ENCODE assay signal across 9 cellular contexts in genomic region chr7:43362652-43363428, GRCh38.
DNase-seq lines count a peak whose midpoint lies in the region; TF ChIP-seq lines count a peak whose summit lies in the region.
"Had no signal": no experiment of that assay in that cellular context is flagged by ENCODE, and none has a peak within 500 bp of the region (broad histone marks: within the 10 kb centered on the region; RNA-seq: fewer than 3 reads in every experiment).

No MANE protein-coding gene starts in this region.

- DNase-seq in DMS79 treated with DMSO at 0.1 percent for 48 hours (lab: John Stamatoyannopoulos, UW) (peak; percentile 17), DMS79 (lab: John Stamatoyannopoulos, UW) (no peak), NCI-H2227 (lab: John Stamatoyannopoulos, UW; ENCODE audit: unreplicated experiment) (peak; percentile 63), dermis microvascular lymphatic vessel endothelial cell (ENCODE audit: low read depth in 2 of 2) (peak; percentile 11 to 31), renal cortical epithelial cell (ENCODE audit: low read depth) (peak; percentile 72), occipital lobe (lab: John Stamatoyannopoulos, UW) (no peak), HEK293T (ENCODE audit: extremely low spot score) (no peak)
- DNase-seq in stimulated activated CD4-positive, alpha-beta T cell treated with anti-CD3 and anti-CD28 coated beads, Interleukin-4, amount 100 ng/mL, for 24 hours, result no peak
- DNase-seq: naive B cell had no signal

- POLR2A ChIA-PET in HEK293T (lab: Yijun Ruan, JAX), result no interaction called here

- CTCF ChIA-PET in HEK293T (lab: Yijun Ruan, JAX), result interaction anchor here (0.6 kb wide), 1 partner anchor 127 kb away, joined by 3 read pairs; no protein-coding TSS in a partner anchor

TF ChIP-seq in HEK293T, 16 proteins besides CTCF, POLR2A, EP300 and RAD21:
- TF ChIP-seq BHLHE40 (IDR thresholded peaks at IDR 0.05; ENCODE audit: borderline replicate concordance) (no peak), CTBP1 (IDR thresholded peaks at IDR 0.05; ENCODE audit: borderline replicate concordance) (no peak), FOXK2 (IDR thresholded peaks at IDR 0.05) (no peak), FOXM1 (IDR thresholded peaks at IDR 0.05; ENCODE audit: borderline replicate concordance) (no peak)

Comparison
In these comparisons a context has a peak if more than half of its experiments do, and no peak if none do; other contexts are left out.
1. DNase-seq: peak in DMS79 treated with DMSO at 0.1 percent for 48 hours (single experiment), NCI-H2227 (single experiment), dermis microvascular lymphatic vessel endothelial cell (2 of 2) and renal cortical epithelial cell (single experiment); none in DMS79 (single experiment), occipital lobe (single experiment), HEK293T (single experiment) and stimulated activated CD4-positive, alpha-beta T cell treated with anti-CD3 and anti-CD28 coated beads, Interleukin-4, amount 100 ng/mL, for 24 hours (single experiment).